ENCODE assay signal across 14 cellular contexts in genomic region chr20:17825251-17825691, GRCh38.
DNase-seq lines count a peak whose midpoint lies in the region; ATAC-seq lines count a peak whose summit lies in the region.
"Had no signal": no experiment of that assay in that cellular context is flagged by ENCODE, and none has a peak within 500 bp of the region (broad histone marks: within the 10 kb centered on the region; RNA-seq: fewer than 3 reads in every experiment).

No MANE protein-coding gene starts in this region.

- no peaks in the 10 kb centered on the region for H3K27me3 Mint-ChIP-seq in activated naive CD8-positive, alpha-beta T cell treated with anti-CD3 and anti-CD28 coated beads for 36 hours
- H3K27me3 Mint-ChIP-seq in activated naive CD8-positive, alpha-beta T cell treated with anti-CD3 and anti-CD28 coated beads, Interleukin-2, amount 50 U/mL, for 24 hours: no peaks in the 10 kb centered on the region
- H3K27me3 Mint-ChIP-seq in activated CD4-positive, alpha-beta memory T cell treated with anti-CD3 and anti-CD28 coated beads, Interleukin-2, amount 10 ng/mL, durations not matched to agents 7 days and 5 days: peaks cover 4% of the 10 kb centered on the region

- no peaks in the 10 kb centered on the region for H3K27me3 ChIP-seq in muscle layer of duodenum (ENCODE audit: low read depth, low read length)

- no peak for DNase-seq in activated naive CD8-positive, alpha-beta T cell treated with anti-CD3 and anti-CD28 coated beads for 36 hours
- no peak for DNase-seq in activated naive CD8-positive, alpha-beta T cell treated with anti-CD3 and anti-CD28 coated beads, Interleukin-2, amount 50 U/mL, for 24 hours
- DNase-seq in Right ventricle myocardium inferior (ENCODE audit: missing footprints) (no peak), MV-4-11 (lab: John Stamatoyannopoulos, UW) (no peak), SIG-M5 (lab: John Stamatoyannopoulos, UW) (no peak)
- no peak for DNase-seq in activated CD4-positive, alpha-beta memory T cell treated with anti-CD3 and anti-CD28 coated beads, Interleukin-2, amount 10 ng/mL, durations not matched to agents 7 days and 5 days
- DNase-seq: activated CD4-positive, CD25-positive, alpha-beta regulatory T cell treated with anti-CD3 and anti-CD28 coated beads, Interleukin-2, amount 50 U/mL, for 72 hours; Caco-2; NCI-H345; PC-9; T-helper 1 cell had no signal

- H3K4me1 ChIP-seq in muscle layer of duodenum (ENCODE audit: control insufficient read depth in 1 of 2, insufficient read depth in 2 of 2, low read length in 2 of 2): no peaks in the 10 kb centered on the region

- H3K9me3 Mint-ChIP-seq in activated naive CD8-positive, alpha-beta T cell treated with anti-CD3 and anti-CD28 coated beads for 36 hours: no peaks in the 10 kb centered on the region
- H3K9me3 Mint-ChIP-seq in activated naive CD8-positive, alpha-beta T cell treated with anti-CD3 and anti-CD28 coated beads, Interleukin-2, amount 50 U/mL, for 24 hours: no peaks in the 10 kb centered on the region
- H3K9me3 Mint-ChIP-seq in activated CD4-positive, alpha-beta memory T cell treated with anti-CD3 and anti-CD28 coated beads, Interleukin-2, amount 10 ng/mL, durations not matched to agents 7 days and 5 days: no peaks in the 10 kb centered on the region

- ATAC-seq in activated naive CD8-positive, alpha-beta T cell treated with anti-CD3 and anti-CD28 coated beads, Interleukin-2, amount 50 U/mL, for 24 hours: no peak
- ATAC-seq in Right ventricle myocardium inferior: peak; percentile 40
- no peak for ATAC-seq in HG02938 (IDR thresholded peaks at IDR 0.05; ENCODE audit: unreplicated experiment)

- H3K9me3 ChIP-seq in muscle layer of duodenum (ENCODE audit: control insufficient read depth in 1 of 2, low read length in 2 of 2): no peaks in the 10 kb centered on the region
- H3K9me3 ChIP-seq: Caco-2 had no signal

- no peak overlapping the region for H3K4me3 Mint-ChIP-seq in activated naive CD8-positive, alpha-beta T cell treated with anti-CD3 and anti-CD28 coated beads for 36 hours
- no peak overlapping the region for H3K4me3 Mint-ChIP-seq in activated naive CD8-positive, alpha-beta T cell treated with anti-CD3 and anti-CD28 coated beads, Interleukin-2, amount 50 U/mL, for 24 hours
- H3K4me3 Mint-ChIP-seq in activated CD4-positive, alpha-beta memory T cell treated with anti-CD3 and anti-CD28 coated beads, Interleukin-2, amount 10 ng/mL, durations not matched to agents 7 days and 5 days: no peak overlapping the region

- POLR2A ChIA-PET in activated CD4-positive, alpha-beta memory T cell treated with anti-CD3 and anti-CD28 coated beads, Interleukin-2, amount 10 ng/mL, durations not matched to agents 7 days and 5 days (lab: Charles Lee): no interaction called here

- H3K27ac Mint-ChIP-seq in activated naive CD8-positive, alpha-beta T cell treated with anti-CD3 and anti-CD28 coated beads for 36 hours: peak overlapping the region; percentile 1
- H3K27ac Mint-ChIP-seq in activated naive CD8-positive, alpha-beta T cell treated with anti-CD3 and anti-CD28 coated beads, Interleukin-2, amount 50 U/mL, for 24 hours: no peak overlapping the region
- no peak overlapping the region for H3K27ac Mint-ChIP-seq in activated CD4-positive, alpha-beta memory T cell treated with anti-CD3 and anti-CD28 coated beads, Interleukin-2, amount 10 ng/mL, durations not matched to agents 7 days and 5 days

- no peaks in the 10 kb centered on the region for H3K36me3 ChIP-seq in muscle layer of duodenum (ENCODE audit: control insufficient read depth in 1 of 2, insufficient read depth in 2 of 2, low read length in 2 of 2)

- intact Hi-C loops in Right ventricle myocardium inferior (cut with DNase I): no loop called here

- no peaks in the 10 kb centered on the region for H3K36me3 Mint-ChIP-seq in activated naive CD8-positive, alpha-beta T cell treated with anti-CD3 and anti-CD28 coated beads for 36 hours
- no peaks in the 10 kb centered on the region for H3K36me3 Mint-ChIP-seq in activated naive CD8-positive, alpha-beta T cell treated with anti-CD3 and anti-CD28 coated beads, Interleukin-2, amount 50 U/mL, for 24 hours (ENCODE audit: low read depth)
- no peaks in the 10 kb centered on the region for H3K36me3 Mint-ChIP-seq in activated CD4-positive, alpha-beta memory T cell treated with anti-CD3 and anti-CD28 coated beads, Interleukin-2, amount 10 ng/mL, durations not matched to agents 7 days and 5 days (ENCODE audit: low read depth)

- CTCF ChIA-PET in activated CD4-positive, alpha-beta memory T cell treated with anti-CD3 and anti-CD28 coated beads, Interleukin-2, amount 10 ng/mL, durations not matched to agents 7 days and 5 days (lab: Charles Lee): interaction anchor here (0.7 kb wide), 1 partner anchor 143 kb away, joined by 3 read pairs; the partner anchor contains the start of gene RRBP1

- H3K4me1 Mint-ChIP-seq in activated naive CD8-positive, alpha-beta T cell treated with anti-CD3 and anti-CD28 coated beads for 36 hours: peaks cover 6% of the 10 kb centered on the region
- H3K4me1 Mint-ChIP-seq in activated naive CD8-positive, alpha-beta T cell treated with anti-CD3 and anti-CD28 coated beads, Interleukin-2, amount 50 U/mL, for 24 hours: peaks cover 13% of the 10 kb centered on the region
- peaks cover 14% of the 10 kb centered on the region for H3K4me1 Mint-ChIP-seq in activated CD4-positive, alpha-beta memory T cell treated with anti-CD3 and anti-CD28 coated beads, Interleukin-2, amount 10 ng/mL, durations not matched to agents 7 days and 5 days

- H3K27ac ChIP-seq in muscle layer of duodenum (ENCODE audit: low read length): peak overlapping the region; percentile 13
- H3K27ac ChIP-seq: PC-9 had no signal

- no peak overlapping the region for H3K4me3 ChIP-seq in muscle layer of duodenum (ENCODE audit: low read depth in 1 of 2, low read length in 2 of 2)
- H3K4me3 ChIP-seq: PC-9, skin epidermis had no signal
